Comparison of ENCODE assay signal across 8 cellular contexts in genomic region chr11:125429174-125429707, GRCh38.
DNase-seq lines count a peak whose midpoint lies in the region; ATAC-seq and TF ChIP-seq lines count a peak whose summit lies in the region.

No MANE protein-coding gene starts in this region.

- H3K4me1 Mint-ChIP-seq in effector memory CD8-positive, alpha-beta T cell (ENCODE audit: low read depth in 2 of 2): peaks cover 5 to 11% of the 10 kb centered on the region in 2 donors

- in situ Hi-C loops in GM13977 (cut with MboI; ENCODE audit: low pct_unique_long_range_greater_than_20kb, low sequenced_read_pairs, unreplicated experiment): no loop called here

- peak; percentile 89 for TF ChIP-seq CTCF in AG09309 (IDR thresholded peaks at IDR 0.05; ENCODE audit: control insufficient read depth, insufficient read depth, low read depth, low read length, missing control alignments)
- peak; percentile 87 for TF ChIP-seq CTCF in GM13977 (IDR thresholded peaks at IDR 0.05; ENCODE audit: extremely low read depth, insufficient read depth, missing control alignments)

- H3K27me3 Mint-ChIP-seq in effector memory CD8-positive, alpha-beta T cell: peaks cover 29 to 71% of the 10 kb centered on the region in 2 donors

- no peak overlapping the region for H3K4me3 Mint-ChIP-seq in effector memory CD8-positive, alpha-beta T cell

- no peak for DNase-seq in AG09309 (ENCODE audit: low read depth)
- DNase-seq in GM13977 (ENCODE audit: low spot score): peak; percentile 74
- DNase-seq in MV-4-11 (lab: John Stamatoyannopoulos, UW): peak; percentile 30
- peak; percentile 23 to 24 for DNase-seq in activated CD4-positive, alpha-beta T cell treated with anti-CD3 and anti-CD28 coated beads, Interleukin-2, amount 50 U/mL, for 4 hours
- DNase-seq in effector memory CD8-positive, alpha-beta T cell: peak; percentile 18 to 24 (median 23)
- peak; percentile 70 for DNase-seq in myocyte (ENCODE audit: low read depth)
- peak; percentile 26 for DNase-seq in stromal cell of bone marrow (ENCODE audit: low read depth)

- peak overlapping the region in 1 of 2 donors; percentile 46 for H3K27ac Mint-ChIP-seq in effector memory CD8-positive, alpha-beta T cell

- H3K9me3 Mint-ChIP-seq in effector memory CD8-positive, alpha-beta T cell: no peaks in the 10 kb centered on the region

- H3K36me3 Mint-ChIP-seq in effector memory CD8-positive, alpha-beta T cell (ENCODE audit: insufficient read depth): peaks cover 2% of the 10 kb centered on the region

- ATAC-seq in effector memory CD8-positive, alpha-beta T cell (replicated peaks): peak; percentile 44
- ATAC-seq in GM18519 (IDR thresholded peaks at IDR 0.05; ENCODE audit: low FRiP score, unreplicated experiment): no peak

- H3K4me3 ChIP-seq in AG09309 (ENCODE audit: control insufficient read depth, low read depth, low read length): no peak overlapping the region
